2 cellular contexts compared by ENCODE assay signal in genomic region chr16:67959930-67960329, GRCh38.
TF ChIP-seq lines count a peak whose summit lies in the region.

No MANE protein-coding gene starts in this region.

TF ChIP-seq in IMR-90, 13 proteins besides CTCF, POLR2A, EP300 and RAD21:
- TF ChIP-seq MAFK (IDR thresholded peaks at IDR 0.05; ENCODE audit: low read depth, low read length) (no peak), CEBPB (IDR thresholded peaks at IDR 0.05; ENCODE audit: low read depth, low read length) (no peak), ELK1 (IDR thresholded peaks at IDR 0.05; ENCODE audit: borderline replicate concordance, low read depth, low read length) (no peak), CHD1 (IDR thresholded peaks at IDR 0.05; ENCODE audit: low read depth, low read length) (no peak), MAZ (IDR thresholded peaks at IDR 0.05; ENCODE audit: borderline replicate concordance, low read depth, low read length) (no peak)

TF ChIP-seq in K562, 482 proteins besides CTCF, POLR2A, EP300 and RAD21:
- TF ChIP-seq KAT7 (CRISPR knock-in tag; IDR thresholded peaks at IDR 0.05; ENCODE audit: borderline replicate concordance) (no peak), RBFOX2 (IDR thresholded peaks at IDR 0.05; ENCODE audit: low read depth, low read length) (peak; percentile 31; the same call in 1 of the 2 replicates)
TF ChIP-seq in K562: peak in this region for 1.
